ENCODE assay signal across 19 cellular contexts in the genomic region with DNA sequence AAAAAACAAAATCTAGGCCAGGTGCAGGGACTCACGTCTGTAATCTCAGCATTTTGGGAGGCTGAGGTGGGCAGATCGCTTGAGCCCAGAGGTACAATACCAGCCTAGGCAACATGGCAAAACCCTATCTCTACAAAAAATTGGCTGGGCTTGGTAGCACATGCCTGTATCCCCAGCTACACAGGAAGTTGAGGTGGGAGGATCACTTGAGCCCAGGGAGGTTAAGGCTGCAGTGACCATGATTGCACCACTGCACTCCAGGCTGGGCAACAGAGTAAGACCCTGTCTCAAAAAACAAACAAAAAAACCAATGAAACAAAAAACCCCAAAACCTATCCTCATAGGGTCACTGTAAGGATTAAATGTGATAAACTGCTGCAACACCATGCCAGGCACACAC.
"Had no signal": no experiment of that assay in that cellular context is flagged by ENCODE, and none has a peak within 500 bp of the region (broad histone marks: within the 10 kb centered on the region; RNA-seq: fewer than 3 reads in every experiment).

No MANE protein-coding gene starts in this region.

- H3K4me3 ChIP-seq: coronary artery, ovary, right atrium auricular region, sigmoid colon, skin epidermis, stomach, thoracic aorta had no signal

- H3K27ac ChIP-seq: coronary artery, foreskin keratinocyte, ovary, right atrium auricular region, sigmoid colon, skin epidermis, stomach, thoracic aorta had no signal

- DNase-seq: effector CD4-positive, alpha-beta T cell; endodermal cell; foreskin keratinocyte; left colon; mesendoderm; naive B cell; ovary; sigmoid colon; stimulated activated CD4-positive, alpha-beta T cell treated with anti-CD3 and anti-CD28 coated beads, Interleukin-2, amount 100 ng/mL, for 24 hours; stimulated activated CD4-positive, alpha-beta T cell treated with anti-CD3 and anti-CD28 coated beads, Interleukin-4, amount 100 ng/mL, for 4 hours; stimulated activated naive CD4-positive, alpha-beta T cell; stomach; substantia nigra; trophoblast cell had no signal

- H3K27ac Mint-ChIP-seq: endodermal cell, naive B cell had no signal

- H3K4me1 ChIP-seq: foreskin keratinocyte, right atrium auricular region, sigmoid colon, stomach had no signal

- H3K9me3 ChIP-seq: ovary, right atrium auricular region, sigmoid colon, stomach, thoracic aorta had no signal

- FAIRE-seq: endothelial cell of umbilical vein had no signal

- H3K27me3 ChIP-seq: foreskin keratinocyte, ovary, right atrium auricular region, sigmoid colon, stomach had no signal

- H3K4me3 Mint-ChIP-seq: endodermal cell, naive B cell had no signal

- H3K36me3 ChIP-seq: ovary had no signal

- H3K9me3 Mint-ChIP-seq: endodermal cell, naive B cell had no signal

- H3K4me1 Mint-ChIP-seq: endodermal cell had no signal

- ATAC-seq: foreskin keratinocyte had no signal
